ENCODE assay signal across 19 cellular contexts in genomic region chr4:44914223-44914622, GRCh38.
DNase-seq lines count a peak whose midpoint lies in the region; ATAC-seq and TF ChIP-seq lines count a peak whose summit lies in the region.
"Had no signal": no experiment of that assay in that cellular context is flagged by ENCODE, and none has a peak within 500 bp of the region (broad histone marks: within the 10 kb centered on the region; RNA-seq: fewer than 3 reads in every experiment).

No MANE protein-coding gene starts in this region.

- peak; percentile 36 for ATAC-seq in activated CD4-positive, alpha-beta T cell treated with anti-CD3 and anti-CD28 coated beads for 36 hours
- ATAC-seq in GM18868 (IDR thresholded peaks at IDR 0.05; ENCODE audit: unreplicated experiment): peak; percentile 73

- no peaks in the 10 kb centered on the region for H3K36me3 Mint-ChIP-seq in activated CD4-positive, alpha-beta T cell treated with anti-CD3 and anti-CD28 coated beads for 36 hours (ENCODE audit: low read depth)
- no peaks in the 10 kb centered on the region for H3K36me3 Mint-ChIP-seq in activated CD4-positive, alpha-beta T cell treated with anti-CD3 and anti-CD28 coated beads, Interleukin-2, amount 10 ng/mL, durations not matched to agents 7 days and 5 days (ENCODE audit: low read depth)
- no peaks in the 10 kb centered on the region for H3K36me3 Mint-ChIP-seq in chondrocyte (ENCODE audit: low read depth)
- H3K36me3 Mint-ChIP-seq: CD14-positive monocyte; CD8-positive, alpha-beta memory T cell had no signal

- H3K4me1 Mint-ChIP-seq in activated CD4-positive, alpha-beta T cell treated with anti-CD3 and anti-CD28 coated beads for 36 hours: no peaks in the 10 kb centered on the region
- H3K4me1 Mint-ChIP-seq in activated CD4-positive, alpha-beta T cell treated with anti-CD3 and anti-CD28 coated beads, Interleukin-2, amount 10 ng/mL, durations not matched to agents 7 days and 5 days: no peaks in the 10 kb centered on the region
- no peaks in the 10 kb centered on the region for H3K4me1 Mint-ChIP-seq in chondrocyte (ENCODE audit: low read depth)
- H3K4me1 Mint-ChIP-seq: CD8-positive, alpha-beta memory T cell had no signal

- H3K27me3 Mint-ChIP-seq in activated CD4-positive, alpha-beta T cell treated with anti-CD3 and anti-CD28 coated beads for 36 hours: no peaks in the 10 kb centered on the region
- H3K27me3 Mint-ChIP-seq in activated CD4-positive, alpha-beta T cell treated with anti-CD3 and anti-CD28 coated beads, Interleukin-2, amount 10 ng/mL, durations not matched to agents 7 days and 5 days: no peaks in the 10 kb centered on the region
- H3K27me3 Mint-ChIP-seq in chondrocyte (ENCODE audit: low read depth): peaks cover 12% of the 10 kb centered on the region
- H3K27me3 Mint-ChIP-seq: CD4-positive, alpha-beta T cell; CD8-positive, alpha-beta memory T cell had no signal

- DNase-seq in activated CD4-positive, alpha-beta T cell treated with anti-CD3 and anti-CD28 coated beads for 36 hours: no peak
- no peak for DNase-seq in activated CD4-positive, alpha-beta T cell treated with anti-CD3 and anti-CD28 coated beads, Interleukin-2, amount 10 ng/mL, durations not matched to agents 7 days and 5 days
- DNase-seq in fibroblast of mammary gland (ENCODE audit: low read depth): peak; percentile 19
- DNase-seq in chondrocyte (ENCODE audit: low spot score): no peak
- no peak for DNase-seq in putamen (ENCODE audit: low spot score)
- DNase-seq in NCI-H510A treated with DMSO at 0.1 percent for 48 hours (lab: John Stamatoyannopoulos, UW): no peak
- DNase-seq: AML-193; BE2C; CD4-positive, alpha-beta T cell; CD8-positive, alpha-beta memory T cell; DMS53; DMS79 treated with DMSO at 0.1 percent for 48 hours; GF-D8; GOT3; HFFc6 had no signal

- H3K4me3 ChIP-seq in fibroblast of mammary gland (ENCODE audit: control insufficient read depth, low read depth, low read length): no peak overlapping the region
- H3K4me3 ChIP-seq: BLaER1 treated with 17β-estradiol and CSF1 and Interleukin-3, amounts not matched to agents 10 nM and 100 nM; HAP-1 had no signal

- POLR2A ChIA-PET in activated CD4-positive, alpha-beta T cell treated with anti-CD3 and anti-CD28 coated beads for 36 hours (lab: Charles Lee): no interaction called here
- POLR2A ChIA-PET in activated CD4-positive, alpha-beta T cell treated with anti-CD3 and anti-CD28 coated beads, Interleukin-2, amount 10 ng/mL, durations not matched to agents 7 days and 5 days (lab: Charles Lee): no interaction called here

- H3K27ac Mint-ChIP-seq in activated CD4-positive, alpha-beta T cell treated with anti-CD3 and anti-CD28 coated beads for 36 hours: no peak overlapping the region
- H3K27ac Mint-ChIP-seq in activated CD4-positive, alpha-beta T cell treated with anti-CD3 and anti-CD28 coated beads, Interleukin-2, amount 10 ng/mL, durations not matched to agents 7 days and 5 days: no peak overlapping the region
- no peak overlapping the region for H3K27ac Mint-ChIP-seq in chondrocyte (ENCODE audit: unreplicated experiment)
- H3K27ac Mint-ChIP-seq: CD14-positive monocyte; CD4-positive, alpha-beta T cell; CD8-positive, alpha-beta memory T cell; HFFc6 had no signal

- intact Hi-C loops in activated CD4-positive, alpha-beta T cell treated with anti-CD3 and anti-CD28 coated beads for 36 hours (cut with DNase I, micrococcal nuclease): no loop called here

- TF ChIP-seq CTCF in fibroblast of mammary gland (conservative IDR thresholded peaks at IDR 0.05; ENCODE audit: control insufficient read depth, insufficient read depth, low read depth, low read length) (no peak), chondrocyte (IDR thresholded peaks at IDR 0.05) (no peak)

- no peak overlapping the region for H3K4me3 Mint-ChIP-seq in activated CD4-positive, alpha-beta T cell treated with anti-CD3 and anti-CD28 coated beads for 36 hours
- no peak overlapping the region for H3K4me3 Mint-ChIP-seq in activated CD4-positive, alpha-beta T cell treated with anti-CD3 and anti-CD28 coated beads, Interleukin-2, amount 10 ng/mL, durations not matched to agents 7 days and 5 days
- no peak overlapping the region for H3K4me3 Mint-ChIP-seq in chondrocyte (ENCODE audit: unreplicated experiment)
- H3K4me3 Mint-ChIP-seq: CD14-positive monocyte; CD4-positive, alpha-beta T cell; CD8-positive, alpha-beta memory T cell; HFFc6 had no signal

- no peaks in the 10 kb centered on the region for H3K9me3 Mint-ChIP-seq in activated CD4-positive, alpha-beta T cell treated with anti-CD3 and anti-CD28 coated beads for 36 hours (ENCODE audit: low read depth)
- no peaks in the 10 kb centered on the region for H3K9me3 Mint-ChIP-seq in activated CD4-positive, alpha-beta T cell treated with anti-CD3 and anti-CD28 coated beads, Interleukin-2, amount 10 ng/mL, durations not matched to agents 7 days and 5 days
- no peaks in the 10 kb centered on the region for H3K9me3 Mint-ChIP-seq in chondrocyte (ENCODE audit: low read depth)

- CTCF ChIA-PET in activated CD4-positive, alpha-beta T cell treated with anti-CD3 and anti-CD28 coated beads for 36 hours (lab: Charles Lee): no interaction called here
- CTCF ChIA-PET in activated CD4-positive, alpha-beta T cell treated with anti-CD3 and anti-CD28 coated beads, Interleukin-2, amount 10 ng/mL, durations not matched to agents 7 days and 5 days (lab: Charles Lee): no interaction called here
